In genomic region chr2:215717627-215718412, GRCh38 we compare ENCODE assay signal across 19 cellular contexts.
A peak's percentile ranks its signal among the peaks of the same experiment; 100 is the strongest.
DNase-seq lines count a peak whose midpoint lies in the region; ATAC-seq, FAIRE-seq and TF ChIP-seq lines count a peak whose summit lies in the region.
"Had no signal": no experiment of that assay in that cellular context is flagged by ENCODE, and none has a peak within 500 bp of the region (broad histone marks: within the 10 kb centered on the region; RNA-seq: fewer than 3 reads in every experiment).

No MANE protein-coding gene starts in this region.

- H3K4me1 ChIP-seq in ACC112 (ENCODE audit: control insufficient read depth, insufficient read depth, low read length, unreplicated experiment) (peaks cover 37% of the 10 kb centered on the region), astrocyte (ENCODE audit: insufficient read depth, low read length) (peaks cover 17% of the 10 kb centered on the region)
- H3K4me1 ChIP-seq: HAP-1 had no signal

- H3K36me3 ChIP-seq in ACC112 (ENCODE audit: insufficient read depth, low read length): no peaks in the 10 kb centered on the region
- H3K36me3 ChIP-seq in astrocyte (ENCODE audit: insufficient read depth, low read length): no peaks in the 10 kb centered on the region
- H3K36me3 ChIP-seq: HAP-1 had no signal

- no peaks in the 10 kb centered on the region for H3K9me3 Mint-ChIP-seq in astrocyte (ENCODE audit: unreplicated experiment)
- H3K9me3 Mint-ChIP-seq in nephron progenitor cell: no peaks in the 10 kb centered on the region
- H3K9me3 Mint-ChIP-seq: activated naive CD8-positive, alpha-beta T cell treated with anti-CD3 and anti-CD28 coated beads for 36 hours; activated T-cell treated with anti-CD3 and anti-CD28 coated beads, Interleukin-2, amount 50 U/mL, for 24 hours; natural killer cell treated with Interleukin-12 subunit alpha and Interleukin-12 subunit beta and Interleukin-15 and Interleukin-18, amount 100 ng/mL, for 72 hours had no signal

- peaks cover 45% of the 10 kb centered on the region for H3K4me1 Mint-ChIP-seq in astrocyte (ENCODE audit: low read depth, unreplicated experiment)
- H3K4me1 Mint-ChIP-seq in nephron progenitor cell: peaks cover 29% of the 10 kb centered on the region
- H3K4me1 Mint-ChIP-seq: stimulated activated naive B cell treated with anti-CD40 and anti-IgM and Interleukin-4, amounts not matched to agents 10 μg/mL and 1 μg/mL and 100 μg/mL, for 72 hours had no signal

- TF ChIP-seq CTCF in astrocyte (IDR thresholded peaks at IDR 0.05; ENCODE audit: insufficient read depth, low read depth, low read length): no peak
- TF ChIP-seq CTCF in fibroblast of the aortic adventitia (IDR thresholded peaks at IDR 0.05; ENCODE audit: insufficient read depth, low read length): no peak
- no peak for TF ChIP-seq CTCF in nephron progenitor cell (IDR thresholded peaks at IDR 0.05)

- H3K79me2 ChIP-seq in ACC112 (ENCODE audit: control insufficient read depth, insufficient read depth, low read length, unreplicated experiment): no peaks in the 10 kb centered on the region
- no peaks in the 10 kb centered on the region for H3K79me2 ChIP-seq in astrocyte (ENCODE audit: insufficient read depth, low read length)

- peaks cover 19% of the 10 kb centered on the region for H3K36me3 Mint-ChIP-seq in astrocyte (ENCODE audit: low read depth, unreplicated experiment)
- H3K36me3 Mint-ChIP-seq in nephron progenitor cell (ENCODE audit: low read depth): no peaks in the 10 kb centered on the region
- H3K36me3 Mint-ChIP-seq: activated naive CD8-positive, alpha-beta T cell treated with anti-CD3 and anti-CD28 coated beads for 36 hours; natural killer cell treated with Interleukin-12 subunit alpha and Interleukin-12 subunit beta and Interleukin-15 and Interleukin-18, amount 100 ng/mL, for 72 hours; stimulated activated naive B cell treated with anti-CD40 and anti-IgM and Interleukin-4, amounts not matched to agents 10 μg/mL and 1 μg/mL and 100 μg/mL, for 72 hours had no signal

- no peaks in the 10 kb centered on the region for H4K20me1 ChIP-seq in astrocyte (ENCODE audit: insufficient read depth, low read length)

- no peaks in the 10 kb centered on the region for H3K27me3 Mint-ChIP-seq in astrocyte (ENCODE audit: low read depth, unreplicated experiment)
- H3K27me3 Mint-ChIP-seq in nephron progenitor cell (ENCODE audit: low read depth, poor library complexity): peaks cover 3% of the 10 kb centered on the region

- H2AFZ ChIP-seq in ACC112 (ENCODE audit: low read length, unreplicated experiment) (peak overlapping the region; percentile 57), astrocyte (ENCODE audit: low read depth, low read length) (peak overlapping the region; percentile 1)
- H2AFZ ChIP-seq: PC-9 had no signal

- H3K27me3 ChIP-seq in ACC112 (ENCODE audit: insufficient read depth, low read length): no peaks in the 10 kb centered on the region
- no peaks in the 10 kb centered on the region for H3K27me3 ChIP-seq in astrocyte (ENCODE audit: insufficient read depth, low read length)

- peak overlapping the region; percentile 44 for H3K9ac ChIP-seq in astrocyte (ENCODE audit: low read length)

- ATAC-seq in HG03571 (IDR thresholded peaks at IDR 0.05; ENCODE audit: unreplicated experiment): no peak
- ATAC-seq: GM12878; left colon; natural killer cell treated with Interleukin-12 subunit alpha and Interleukin-12 subunit beta and Interleukin-15 and Interleukin-18, amount 100 ng/mL, for 72 hours; stimulated activated naive B cell treated with anti-CD40 and anti-IgM and Interleukin-4, amounts not matched to agents 10 μg/mL and 1 μg/mL and 100 μg/mL, for 72 hours had no signal

- H3K27ac Mint-ChIP-seq in astrocyte (ENCODE audit: unreplicated experiment) (peak overlapping the region; percentile 95), nephron progenitor cell (peak overlapping the region; percentile 27)
- H3K27ac Mint-ChIP-seq: activated naive CD8-positive, alpha-beta T cell treated with anti-CD3 and anti-CD28 coated beads for 36 hours; activated T-cell treated with anti-CD3 and anti-CD28 coated beads, Interleukin-2, amount 50 U/mL, for 24 hours; natural killer cell treated with Interleukin-12 subunit alpha and Interleukin-12 subunit beta and Interleukin-15 and Interleukin-18, amount 100 ng/mL, for 72 hours; stimulated activated naive B cell treated with anti-CD40 and anti-IgM and Interleukin-4, amounts not matched to agents 10 μg/mL and 1 μg/mL and 100 μg/mL, for 72 hours had no signal

- FAIRE-seq in astrocyte (lab: Jason Lieb, UNC): no peak
- FAIRE-seq: GM12878 had no signal

- H3K4me3 Mint-ChIP-seq in astrocyte (ENCODE audit: unreplicated experiment): peak overlapping the region; percentile 89
- H3K4me3 Mint-ChIP-seq in nephron progenitor cell: no peak overlapping the region
- H3K4me3 Mint-ChIP-seq: activated naive CD8-positive, alpha-beta T cell treated with anti-CD3 and anti-CD28 coated beads for 36 hours; activated T-cell treated with anti-CD3 and anti-CD28 coated beads, Interleukin-2, amount 50 U/mL, for 24 hours; natural killer cell treated with Interleukin-12 subunit alpha and Interleukin-12 subunit beta and Interleukin-15 and Interleukin-18, amount 100 ng/mL, for 72 hours; stimulated activated naive B cell treated with anti-CD40 and anti-IgM and Interleukin-4, amounts not matched to agents 10 μg/mL and 1 μg/mL and 100 μg/mL, for 72 hours had no signal

- H3K27ac ChIP-seq in ACC112 (ENCODE audit: low read depth, low read length): peak overlapping the region; percentile 48
- H3K27ac ChIP-seq in astrocyte (ENCODE audit: low read depth, low read length): peak overlapping the region; percentile 14
- H3K27ac ChIP-seq: PC-9 had no signal

- DNase-seq in astrocyte (ENCODE audit: low read depth) (no peak), fibroblast of the aortic adventitia (ENCODE audit: low read depth) (peak; percentile 90), nephron progenitor cell (no peak), SHP77 (lab: John Stamatoyannopoulos, UW) (no peak), epidermal melanocyte (ENCODE audit: insufficient read length, low spot score) (no peak)
- DNase-seq in stimulated activated CD8-positive, alpha-beta memory T cell treated with anti-CD3 and anti-CD28 coated beads, Interleukin-4, amount 100 ng/mL, for 48 hours: no peak
- DNase-seq: activated CD4-positive, alpha-beta T cell treated with anti-CD3 and anti-CD28 coated beads, Interleukin-2, amount 50 U/mL, for 4 hours; activated naive CD8-positive, alpha-beta T cell treated with anti-CD3 and anti-CD28 coated beads for 36 hours; activated T-cell treated with anti-CD3 and anti-CD28 coated beads, Interleukin-2, amount 50 U/mL, for 24 hours; cerebellar nuclear complex; left colon; NCI-H2107; PC-9; stimulated activated naive B cell treated with anti-CD40 and anti-IgM and Interleukin-4, amounts not matched to agents 10 μg/mL and 1 μg/mL and 100 μg/mL, for 72 hours had no signal

- H3K4me2 ChIP-seq in astrocyte (ENCODE audit: low read length): peak overlapping the region; percentile 40
- H3K4me2 ChIP-seq: PC-9 had no signal

- H3K4me3 ChIP-seq in ACC112 (ENCODE audit: low read depth, low read length) (peak overlapping the region; percentile 46), astrocyte (ENCODE audit: insufficient read depth, low read depth, low read length) (no peak overlapping the region), fibroblast of the aortic adventitia (ENCODE audit: low read depth, low read length) (peak overlapping the region; percentile 50)
- H3K4me3 ChIP-seq: GM12878, HAP-1, PC-9 had no signal

- H3K9me3 ChIP-seq in astrocyte (ENCODE audit: insufficient read depth, low read depth, low read length): no peaks in the 10 kb centered on the region
- H3K9me3 ChIP-seq: HAP-1 had no signal
